ENCODE assay signal across 20 cellular contexts in the genomic region with DNA sequence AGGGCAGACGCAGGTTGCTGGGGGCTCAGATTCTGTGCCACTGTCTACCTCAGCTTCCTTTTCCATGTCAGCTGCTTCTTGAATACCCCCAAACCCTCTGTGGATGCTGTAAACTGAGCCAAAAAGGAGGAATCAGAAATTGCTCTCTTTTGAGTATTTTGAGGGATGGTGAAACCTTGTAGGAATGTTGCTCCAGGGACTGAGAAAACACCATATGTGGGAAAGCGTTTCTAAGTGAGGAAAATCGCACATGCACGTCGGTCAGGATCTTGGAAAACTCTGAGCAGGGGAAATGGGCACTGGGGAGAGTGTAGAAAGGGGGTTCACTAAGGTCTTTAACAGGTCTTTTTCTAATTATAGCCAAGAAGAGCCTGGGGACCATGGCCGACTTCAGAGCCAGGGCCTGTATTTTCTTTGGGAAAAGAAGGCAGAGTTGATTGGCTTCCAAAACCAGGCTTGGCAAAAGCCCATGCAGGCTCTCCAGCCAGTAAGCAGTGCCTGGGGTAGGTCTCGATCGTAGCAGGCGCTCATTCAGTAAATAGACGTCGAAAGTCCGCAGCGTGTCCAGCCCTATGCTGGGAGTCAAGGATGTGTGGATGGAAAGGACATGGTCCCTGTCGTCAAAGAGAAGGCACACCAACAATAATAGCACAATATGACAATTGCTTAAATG. TPM values are rescaled to one million over a fixed set of nuclear protein-coding genes. Genes with fewer than 3 reads are reported as not detected.
DNase-seq lines count a peak whose midpoint lies in the region; ATAC-seq and TF ChIP-seq lines count a peak whose summit lies in the region.
"Had no signal": no experiment of that assay in that cellular context is flagged by ENCODE, and none has a peak within 500 bp of the region (broad histone marks: within the 10 kb centered on the region; RNA-seq: fewer than 3 reads in every experiment).

No MANE protein-coding gene starts in this region.

- no peak for TF ChIP-seq EP300 in stomach (IDR thresholded peaks at IDR 0.05)

- peaks cover 10% of the 10 kb centered on the region for H3K27me3 ChIP-seq in left ventricle myocardium inferior (ENCODE audit: low read depth)
- no peaks in the 10 kb centered on the region for H3K27me3 ChIP-seq in stomach
- H3K27me3 ChIP-seq: MG63 had no signal

- H3K27ac ChIP-seq in left ventricle myocardium inferior (replicated peaks) (peak overlapping the region; percentile 4), stomach (peak overlapping the region in 4 of 5 donors; percentile 33 to 59 (median 44))
- H3K27ac ChIP-seq: RWPE1 had no signal

- intact Hi-C loops in left ventricle myocardium inferior (cut with micrococcal nuclease) (no loop called here), stomach (cut with DNase I; ENCODE audit: low total_unique reads) (no loop called here)

- WGBS in stomach, 5 donors: 65 to 81% (median 74%) methylated on average over 14 of the region's 14 CpGs

- H3K4me1 ChIP-seq in left ventricle myocardium inferior: peaks cover 28% of the 10 kb centered on the region
- H3K4me1 ChIP-seq in stomach: peaks cover 0 to 16% (median 8%) of the 10 kb centered on the region in 4 donors
- H3K4me1 ChIP-seq: BE2C had no signal

- H3K4me3 ChIP-seq in AG10803 (ENCODE audit: low read length): no peak overlapping the region
- H3K4me3 ChIP-seq in left ventricle myocardium inferior: no peak overlapping the region
- H3K4me3 ChIP-seq in stomach: no peak overlapping the region
- H3K4me3 ChIP-seq: K562, MG63 had no signal

- no peaks in the 10 kb centered on the region for H3K9me3 ChIP-seq in left ventricle myocardium inferior (replicated peaks)
- H3K9me3 ChIP-seq in stomach: no peaks in the 10 kb centered on the region
- H3K9me3 ChIP-seq: BE2C, MG63 had no signal

- H3K36me3 ChIP-seq in left ventricle myocardium inferior (peaks cover 9% of the 10 kb centered on the region), stomach (no peaks in the 10 kb centered on the region)
- H3K36me3 ChIP-seq: BE2C, MG63 had no signal

- DNase-seq in AG10803 (ENCODE audit: low read depth) (peak; percentile 61), astrocyte of the hippocampus (ENCODE audit: low read depth, low spot score) (peak; percentile 36), left ventricle myocardium inferior (no peak), stomach (no peak), cerebellar nuclear complex (lab: John Stamatoyannopoulos, UW) (no peak), Ammon's horn (ENCODE audit: low spot score) (no peak), NCI-H774 (lab: John Stamatoyannopoulos, UW) (no peak)
- DNase-seq: BE2C, DMS53, EL, H7, MG63, NCI-H1436, NCI-H1930, NCI-H2227 treated with DMSO at 0.1 percent for 48 hours, NCI-H510A had no signal

- no peak for TF ChIP-seq POLR2A in stomach (IDR thresholded peaks at IDR 0.05)

- ATAC-seq in GM18867 (IDR thresholded peaks at IDR 0.05; ENCODE audit: unreplicated experiment): no peak
- ATAC-seq: K562, SK-N-SH treated with all-trans-retinoic acid at 6 μM for 48 hours had no signal

- TF ChIP-seq CTCF in AG10803 (conservative IDR thresholded peaks at IDR 0.05; ENCODE audit: low read length) (no peak), left ventricle myocardium inferior (IDR thresholded peaks at IDR 0.05; ENCODE audit: borderline replicate concordance) (no peak), stomach (IDR thresholded peaks at IDR 0.05) (no peak)

RNA-seq across cellular contexts. Expression of a gene that starts 58.0 kb away (rescaled TPM):
- total RNA-seq in left ventricle myocardium inferior: 0.99 TPM
- 1 to 10 TPM in 2 of 5 donors, not detected in 3; 4.0 to 6.2 TPM for total RNA-seq in stomach
- 1 to 10 TPM in 2 of 3 donors, under 1 TPM in 1; 0.87 to 7.3 (median 1.7) TPM for polyA plus RNA-seq in stomach
- total RNA-seq: K562 had no signal
- polyA plus RNA-seq: K562 had no signal

Comparison
In these comparisons a context has a peak if more than half of its experiments do, and no peak if none do; other contexts are left out.
1. DNase-seq: peak in AG10803 (single experiment) and astrocyte of the hippocampus (single experiment); none in left ventricle myocardium inferior (single experiment), stomach (single experiment), cerebellar nuclear complex (0 of 2), Ammon's horn (single experiment) and NCI-H774 (single experiment).